In genomic region chr12:11916113-11916512, GRCh38 we compare ENCODE assay signal across 28 cellular contexts.
"Had no signal": no experiment of that assay in that cellular context is flagged by ENCODE, and none has a peak within 500 bp of the region (broad histone marks: within the 10 kb centered on the region; RNA-seq: fewer than 3 reads in every experiment).

No MANE protein-coding gene starts in this region.

- H3K27ac ChIP-seq: epithelial cell of prostate, esophagus squamous epithelium, gastrocnemius medialis, heart right ventricle, left lung, lower lobe of right lung had no signal

- FAIRE-seq: endometrium, islet of Langerhans, keratinocyte had no signal

- DNase-seq: cortex of kidney; effector CD8-positive, alpha-beta T cell; effector memory CD8-positive, alpha-beta T cell; endodermal cell; erythroblast; esophagus squamous epithelium; foreskin fibroblast; foreskin melanocyte; gastrocnemius medialis; glutamatergic neuron; head of caudate nucleus; heart right ventricle; hippocampal formation; left cardiac atrium; left lung; left ventricle myocardium superior; lower lobe of right lung; mesenchymal stem cell; mucosa of descending colon; naive B cell; naive thymus-derived CD8-positive, alpha-beta T cell had no signal

- H3K4me1 ChIP-seq: esophagus squamous epithelium, gastrocnemius medialis, heart right ventricle, left lung, lower lobe of right lung had no signal

- H3K4me3 ChIP-seq: esophagus squamous epithelium, gastrocnemius medialis, heart right ventricle, left lung, lower lobe of right lung, mucosa of descending colon had no signal

- H3K4me1 Mint-ChIP-seq: mesothelial cell of epicardium; naive B cell; naive thymus-derived CD8-positive, alpha-beta T cell had no signal

- H3K9me3 Mint-ChIP-seq: effector memory CD8-positive, alpha-beta T cell had no signal

- H3K9me3 ChIP-seq: esophagus squamous epithelium, gastrocnemius medialis, heart right ventricle, left lung, lower lobe of right lung, mucosa of descending colon had no signal

- ATAC-seq: effector memory CD8-positive, alpha-beta T cell; esophagus mucosa; gastrocnemius medialis; heart right ventricle; left cardiac atrium; left lung; left ventricle myocardium superior; lower lobe of right lung; mucosa of descending colon; naive thymus-derived CD8-positive, alpha-beta T cell had no signal

- H3K4me3 Mint-ChIP-seq: dendritic cell treated with granulocyte-macrophage colony-stimulating factor and Interleukin-4, amounts not matched to agents 40 ng/mL and 50 ng/mL, for 4 days; effector memory CD8-positive, alpha-beta T cell; endodermal cell; mesothelial cell of epicardium; naive B cell; naive thymus-derived CD8-positive, alpha-beta T cell had no signal

- H3K27me3 Mint-ChIP-seq: dendritic cell treated with granulocyte-macrophage colony-stimulating factor and Interleukin-4, amounts not matched to agents 40 ng/mL and 50 ng/mL, for 4 days; naive B cell; naive thymus-derived CD8-positive, alpha-beta T cell had no signal

- H3K36me3 Mint-ChIP-seq: mesothelial cell of epicardium, naive B cell had no signal

- H3K27ac Mint-ChIP-seq: dendritic cell treated with granulocyte-macrophage colony-stimulating factor and Interleukin-4, amounts not matched to agents 40 ng/mL and 50 ng/mL, for 4 days; effector memory CD8-positive, alpha-beta T cell; endodermal cell; mesothelial cell of epicardium; naive B cell; naive thymus-derived CD8-positive, alpha-beta T cell had no signal
